ENCODE assay signal across 14 cellular contexts in the genomic region with DNA sequence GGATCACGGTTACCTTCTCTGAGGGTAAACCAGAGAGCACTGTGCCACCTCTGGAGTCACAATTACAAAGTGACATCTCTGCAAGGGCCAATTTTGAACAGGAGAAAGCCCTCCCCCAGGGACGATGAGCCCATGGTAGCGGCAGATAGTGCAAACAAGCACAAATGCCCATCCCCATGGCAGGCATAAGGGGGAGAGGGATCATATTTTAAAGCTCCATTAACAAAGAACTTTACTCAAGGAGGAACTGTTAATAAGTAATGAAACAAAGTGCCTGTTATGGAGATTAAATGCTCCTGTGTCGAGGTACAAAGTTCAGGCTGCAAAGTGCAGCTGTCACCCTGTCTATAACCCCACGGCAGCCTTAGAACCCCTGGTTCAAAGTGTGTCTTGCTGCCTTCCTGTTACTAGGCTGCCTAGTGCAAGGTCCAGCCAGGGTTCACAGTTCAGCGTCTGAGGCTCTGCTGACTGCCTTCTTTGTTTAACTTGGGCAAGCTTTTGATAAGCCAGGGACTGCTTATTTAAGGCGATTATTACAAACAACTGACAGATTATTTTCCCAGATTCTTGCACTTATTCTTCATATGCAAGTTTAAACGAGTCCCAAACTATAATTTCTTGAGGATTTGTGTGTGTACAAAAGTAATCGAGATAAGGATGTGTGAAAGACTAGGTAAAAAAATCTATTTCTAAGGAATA.
DNase-seq lines count a peak whose midpoint lies in the region; ATAC-seq, FAIRE-seq and TF ChIP-seq lines count a peak whose summit lies in the region.
"Had no signal": no experiment of that assay in that cellular context is flagged by ENCODE, and none has a peak within 500 bp of the region (broad histone marks: within the 10 kb centered on the region; RNA-seq: fewer than 3 reads in every experiment).

No MANE protein-coding gene starts in this region.

- H3K36me3 ChIP-seq in body of pancreas (replicated peaks in 1 of 2; ENCODE audit: insufficient read depth in 1 of 2, low read depth in 2 of 2) (no peaks in the 10 kb centered on the region), HepG2 (replicated peaks in 1 of 2; ENCODE audit: control insufficient read depth in 1 of 2, insufficient read depth in 2 of 2, low read length in 2 of 2) (no peaks in the 10 kb centered on the region)

- in situ Hi-C loops in HepG2 (cut with HindIII; ENCODE audit: extremely low pct_ligation_motif_present, low pct_unique_long_range_greater_than_20kb), result loop anchor here (5.0 to 10.0 kb wide), 2 partner anchors 67 to 304 kb away; no protein-coding TSS in a partner anchor

- H3K27ac ChIP-seq in body of pancreas, result peak overlapping the region; percentile 78 to 86 (median 83)
- peak overlapping the region; percentile 90 for H3K27ac ChIP-seq in HepG2 (ENCODE audit: extremely low read length, insufficient read depth, low read length)
- H3K27ac ChIP-seq: RWPE1 had no signal

- H2AFZ ChIP-seq in HepG2 (ENCODE audit: low read length), result no peak overlapping the region

- H3K9me3 ChIP-seq in body of pancreas, result no peaks in the 10 kb centered on the region
- no peaks in the 10 kb centered on the region for H3K9me3 ChIP-seq in HepG2 (ENCODE audit: low read length)

- ATAC-seq in body of pancreas (peak; percentile 98), HepG2 (peak; percentile 96), HG03025 (IDR thresholded peaks at IDR 0.05; ENCODE audit: low FRiP score, unreplicated experiment) (no peak), GM21717 (IDR thresholded peaks at IDR 0.05; ENCODE audit: unreplicated experiment) (no peak)

- peak; percentile 61 for TF ChIP-seq RAD21 in HepG2 (CRISPR knock-in tag; IDR thresholded peaks at IDR 0.05)

- H3K27me3 ChIP-seq in body of pancreas (no peaks in the 10 kb centered on the region), HepG2 (ENCODE audit: control insufficient read depth in 1 of 2, insufficient read depth in 2 of 2, low read length in 2 of 2) (no peaks in the 10 kb centered on the region)

- H4K20me1 ChIP-seq in HepG2 (ENCODE audit: insufficient read depth, low read length), result no peaks in the 10 kb centered on the region

- H3K79me2 ChIP-seq in HepG2 (ENCODE audit: insufficient read depth, low read length), result no peaks in the 10 kb centered on the region

- peaks cover 56% of the 10 kb centered on the region for H3K4me1 ChIP-seq in body of pancreas
- peaks cover 50% of the 10 kb centered on the region for H3K4me1 ChIP-seq in HepG2 (ENCODE audit: insufficient read depth, low read length)

- TF ChIP-seq EP300 in HepG2 (IDR thresholded peaks at IDR 0.05; ENCODE audit: low read depth in 2 of 2, low read length in 2 of 2) (peak; percentile 94 to 99), HepG2 (CRISPR knock-in tag; IDR thresholded peaks at IDR 0.05; ENCODE audit: borderline replicate concordance) (peak; percentile 99)

- BruUV-seq in HepG2 (replicated peaks; lab: Mats Ljungman, UMichigan), result no TSS peak

- intact Hi-C loops in body of pancreas (cut with DNase I) (no loop called here), HepG2 (cut with micrococcal nuclease; ENCODE audit: unreplicated experiment) (loop anchor here (1.0 to 5.0 kb wide), 8 partner anchors 24 to 343 kb away; no protein-coding TSS in a partner anchor)

- no peak overlapping the region for H3K4me3 ChIP-seq in body of pancreas
- H3K4me3 ChIP-seq in HepG2 (replicated peaks in 1 of 3; ENCODE audit: insufficient read depth in 1 of 3, low read depth in 2 of 3, low read length in 3 of 3), result peak overlapping the region in 2 of 3 experiments; percentile 7 to 26; a peak in 3 of 6 replicates

- WGBS in body of pancreas, 2 donors, result 9 to 10% methylated on average over 9 of the region's 9 CpGs
- 3% methylated on average over 7 of the region's 9 CpGs for WGBS in HepG2 (ENCODE audit: low lambda C conversion rate)

- peak; percentile 98 for FAIRE-seq in HepG2 (lab: Jason Lieb, UNC)
- FAIRE-seq: A204.1, TTC549 had no signal

- CTCF ChIA-PET in HepG2 (lab: Yijun Ruan, JAX; ENCODE audit: low intra/inter-chr PET ratio, low total read pairs), result interaction anchor here (0.9 kb wide), 1 partner anchor 277 kb away, joined by 3 read pairs; no protein-coding TSS in a partner anchor

- no peak for TF ChIP-seq CTCF in body of pancreas (IDR thresholded peaks at IDR 0.05)
- TF ChIP-seq CTCF in HepG2 (CRISPR knock-in tag; IDR thresholded peaks at IDR 0.05), result no peak; the same call in 1 of the 2 replicates

- POLR2A ChIA-PET in HepG2 (lab: Yijun Ruan, JAX), result interaction anchor here (0.7 to 3.0 kb wide), 17 partner anchors 9 to 316 kb away, joined by 3 to 51 read pairs (median 6); a partner anchor contains a TSS

- TF ChIP-seq POLR2A in body of pancreas (IDR thresholded peaks at IDR 0.05), result no peak
- TF ChIP-seq POLR2A in HepG2 (IDR thresholded peaks at IDR 0.05; ENCODE audit: insufficient read depth in 1 of 2, low read depth in 2 of 2, low read length in 2 of 2), result peak; percentile 42 to 61; a peak in 1 of 4 replicates

- peak overlapping the region; percentile 77 for H3K4me2 ChIP-seq in HepG2 (ENCODE audit: low read depth, low read length)

- H3K9ac ChIP-seq in HepG2 (ENCODE audit: insufficient read depth, low read depth, low read length), result peak overlapping the region; percentile 69

- DNase-seq in NCI-H2196 (lab: John Stamatoyannopoulos, UW; ENCODE audit: unreplicated experiment), result peak; percentile 22
- DNase-seq in NCI-H2196 treated with DMSO at 0.1 percent for 48 hours (lab: John Stamatoyannopoulos, UW; ENCODE audit: unreplicated experiment), result no peak
- DNase-seq in body of pancreas, result peak; percentile 89 to 96 (median 93)
- peak; percentile 99 for DNase-seq in HepG2 (ENCODE audit: low spot score)
- peak; percentile 19 for DNase-seq in superior temporal gyrus (ENCODE audit: extremely low spot score)
- no peak for DNase-seq in DMS153 (lab: John Stamatoyannopoulos, UW)
- DNase-seq: amniotic stem cell; NCI-H1694 treated with DMSO at 0.1 percent for 48 hours; stimulated activated CD4-positive, alpha-beta T cell treated with anti-CD3 and anti-CD28 coated beads, Interleukin-4, amount 100 ng/mL, for 4 hours had no signal

TF ChIP-seq in HepG2, 621 proteins besides CTCF, POLR2A, EP300 and RAD21 (continues in another document):
- TF ChIP-seq GATAD1 (CRISPR knock-in tag; IDR thresholded peaks at IDR 0.05) (peak; percentile 74), AGO2 (optimal IDR thresholded peaks at IDR 0.05; ENCODE audit: low read depth, low read length) (no peak), ZNF20 (CRISPR knock-in tag; IDR thresholded peaks at IDR 0.05) (no peak), ZNF24 (IDR thresholded peaks at IDR 0.05) (peak; percentile 68; the same call in 1 of the 2 replicates), PAF1 (CRISPR knock-in tag; IDR thresholded peaks at IDR 0.05) (no peak), ZNF180 (CRISPR knock-in tag; IDR thresholded peaks at IDR 0.05; ENCODE audit: borderline replicate concordance, low read depth) (no peak), ZNF619 (CRISPR knock-in tag; IDR thresholded peaks at IDR 0.05) (no peak), ATF7 (IDR thresholded peaks at IDR 0.05) (no peak), ATF7 (CRISPR knock-in tag; IDR thresholded peaks at IDR 0.05) (peak; percentile 68)
- TF ChIP-seq, protein P1, sequence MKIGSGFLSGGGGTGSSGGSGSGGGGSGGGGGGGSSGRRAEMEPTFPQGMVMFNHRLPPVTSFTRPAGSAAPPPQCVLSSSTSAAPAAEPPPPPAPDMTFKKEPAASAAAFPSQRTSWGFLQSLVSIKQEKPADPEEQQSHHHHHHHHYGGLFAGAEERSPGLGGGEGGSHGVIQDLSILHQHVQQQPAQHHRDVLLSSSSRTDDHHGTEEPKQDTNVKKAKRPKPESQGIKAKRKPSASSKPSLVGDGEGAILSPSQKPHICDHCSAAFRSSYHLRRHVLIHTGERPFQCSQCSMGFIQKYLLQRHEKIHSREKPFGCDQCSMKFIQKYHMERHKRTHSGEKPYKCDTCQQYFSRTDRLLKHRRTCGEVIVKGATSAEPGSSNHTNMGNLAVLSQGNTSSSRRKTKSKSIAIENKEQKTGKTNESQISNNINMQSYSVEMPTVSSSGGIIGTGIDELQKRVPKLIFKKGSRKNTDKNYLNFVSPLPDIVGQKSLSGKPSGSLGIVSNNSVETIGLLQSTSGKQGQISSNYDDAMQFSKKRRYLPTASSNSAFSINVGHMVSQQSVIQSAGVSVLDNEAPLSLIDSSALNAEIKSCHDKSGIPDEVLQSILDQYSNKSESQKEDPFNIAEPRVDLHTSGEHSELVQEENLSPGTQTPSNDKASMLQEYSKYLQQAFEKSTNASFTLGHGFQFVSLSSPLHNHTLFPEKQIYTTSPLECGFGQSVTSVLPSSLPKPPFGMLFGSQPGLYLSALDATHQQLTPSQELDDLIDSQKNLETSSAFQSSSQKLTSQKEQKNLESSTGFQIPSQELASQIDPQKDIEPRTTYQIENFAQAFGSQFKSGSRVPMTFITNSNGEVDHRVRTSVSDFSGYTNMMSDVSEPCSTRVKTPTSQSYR (CRISPR knock-in tag; IDR thresholded peaks at IDR 0.05; ENCODE audit: borderline replicate concordance), result peak; percentile 48
- TF ChIP-seq, protein P2, sequence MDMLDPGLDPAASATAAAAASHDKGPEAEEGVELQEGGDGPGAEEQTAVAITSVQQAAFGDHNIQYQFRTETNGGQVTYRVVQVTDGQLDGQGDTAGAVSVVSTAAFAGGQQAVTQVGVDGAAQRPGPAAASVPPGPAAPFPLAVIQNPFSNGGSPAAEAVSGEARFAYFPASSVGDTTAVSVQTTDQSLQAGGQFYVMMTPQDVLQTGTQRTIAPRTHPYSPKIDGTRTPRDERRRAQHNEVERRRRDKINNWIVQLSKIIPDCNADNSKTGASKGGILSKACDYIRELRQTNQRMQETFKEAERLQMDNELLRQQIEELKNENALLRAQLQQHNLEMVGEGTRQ (IDR thresholded peaks at IDR 0.05; ENCODE audit: low read depth, low read length), result no peak
- TF ChIP-seq, protein P2 (CRISPR knock-in tag; IDR thresholded peaks at IDR 0.05; ENCODE audit: borderline replicate concordance), result no peak; the same call in 1 of the 2 replicates
- TF ChIP-seq, protein P3, sequence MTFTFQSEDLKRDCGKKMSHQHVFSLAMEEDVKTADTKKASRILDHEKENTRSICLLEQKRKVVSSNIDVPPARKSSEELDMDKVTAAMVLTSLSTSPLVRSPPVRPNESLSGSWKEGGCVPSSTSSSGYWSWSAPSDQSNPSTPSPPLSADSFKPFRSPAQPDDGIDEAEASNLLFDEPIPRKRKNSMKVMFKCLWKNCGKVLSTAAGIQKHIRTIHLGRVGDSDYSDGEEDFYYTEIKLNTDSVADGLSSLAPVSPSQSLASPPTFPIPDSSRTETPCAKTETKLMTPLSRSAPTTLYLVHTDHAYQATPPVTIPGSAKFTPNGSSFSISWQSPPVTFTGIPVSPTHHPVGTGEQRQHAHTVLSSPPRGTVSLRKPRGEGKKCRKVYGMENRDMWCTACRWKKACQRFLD (CRISPR knock-in tag; IDR thresholded peaks at IDR 0.05; ENCODE audit: borderline replicate concordance), result no peak

Comparison
In these comparisons a context has a peak if more than half of its experiments do, and no peak if none do; other contexts are left out.
1. DNase-seq: peak in NCI-H2196 (single experiment), body of pancreas (4 of 4), HepG2 (single experiment) and superior temporal gyrus (single experiment); none in NCI-H2196 treated with DMSO at 0.1 percent for 48 hours (single experiment) and DMS153 (single experiment).
2. ATAC-seq: peak in body of pancreas (single experiment) and HepG2 (single experiment); none in HG03025 (single experiment) and GM21717 (single experiment).
3. H3K4me3 ChIP-seq: peak in HepG2 (2 of 3); none in body of pancreas (0 of 2).
4. POLR2A ChIP-seq: peak in HepG2 (2 of 2); none in body of pancreas (0 of 3).